Comparison of ENCODE assay signal across 19 cellular contexts in genomic region chr2:240324312-240325005, GRCh38.
"Had no signal": no experiment of that assay in that cellular context is flagged by ENCODE, and none has a peak within 500 bp of the region (broad histone marks: within the 10 kb centered on the region; RNA-seq: fewer than 3 reads in every experiment).

No MANE protein-coding gene starts in this region.

- H3K4me1 ChIP-seq: ascending aorta, prostate gland had no signal

- H3K27me3 ChIP-seq: ascending aorta, hepatocyte, tibial nerve had no signal

- H3K27ac Mint-ChIP-seq: activated CD4-positive, alpha-beta memory T cell treated with anti-CD3 and anti-CD28 coated beads, Interleukin-2, amount 10 ng/mL, durations not matched to agents 7 days and 5 days; activated CD4-positive, alpha-beta T cell treated with anti-CD3 and anti-CD28 coated beads for 36 hours; activated naive CD8-positive, alpha-beta T cell treated with anti-CD3 and anti-CD28 coated beads, Interleukin-2, amount 50 U/mL, for 24 hours; naive B cell; stimulated activated naive B cell treated with anti-CD40 and anti-IgM and Interleukin-4, amounts not matched to agents 10 μg/mL and 1 μg/mL and 100 μg/mL, for 72 hours; T-cell had no signal

- DNase-seq: activated CD4-positive, alpha-beta memory T cell treated with anti-CD3 and anti-CD28 coated beads, Interleukin-2, amount 10 ng/mL, durations not matched to agents 7 days and 5 days; activated CD4-positive, alpha-beta T cell treated with anti-CD3 and anti-CD28 coated beads for 36 hours; activated CD8-positive, alpha-beta memory T cell treated with anti-CD3 and anti-CD28 coated beads, Interleukin-2, amount 50 U/mL, for 4 hours; activated naive CD4-positive, alpha-beta T cell treated with Interleukin-2 at 50 U/mL for 16 hours; activated naive CD8-positive, alpha-beta T cell treated with anti-CD3 and anti-CD28 coated beads, Interleukin-2, amount 50 U/mL, for 24 hours; effector CD4-positive, alpha-beta T cell; naive B cell; nucleus accumbens; spleen; stimulated activated CD4-positive, alpha-beta T cell treated with anti-CD3 and anti-CD28 coated beads, Interleukin-1b, Interleukin-23, amount 100 ng/mL, for 48 hours; stimulated activated naive B cell treated with anti-CD40 and anti-IgM and Interleukin-4, amounts not matched to agents 10 μg/mL and 1 μg/mL and 100 μg/mL, for 72 hours; T-cell; T1000 had no signal

- H3K27ac ChIP-seq: ascending aorta, hepatocyte, prostate gland, spleen, tibial nerve, VCaP had no signal

- H3K27me3 Mint-ChIP-seq: activated CD4-positive, alpha-beta memory T cell treated with anti-CD3 and anti-CD28 coated beads, Interleukin-2, amount 10 ng/mL, durations not matched to agents 7 days and 5 days had no signal

- H3K36me3 ChIP-seq: ascending aorta, prostate gland, spleen, tibial nerve had no signal

- H3K4me3 Mint-ChIP-seq: activated CD4-positive, alpha-beta memory T cell treated with anti-CD3 and anti-CD28 coated beads, Interleukin-2, amount 10 ng/mL, durations not matched to agents 7 days and 5 days; activated CD4-positive, alpha-beta T cell treated with anti-CD3 and anti-CD28 coated beads for 36 hours; activated naive CD8-positive, alpha-beta T cell treated with anti-CD3 and anti-CD28 coated beads, Interleukin-2, amount 50 U/mL, for 24 hours; naive B cell; stimulated activated naive B cell treated with anti-CD40 and anti-IgM and Interleukin-4, amounts not matched to agents 10 μg/mL and 1 μg/mL and 100 μg/mL, for 72 hours; T-cell had no signal

- H3K4me3 ChIP-seq: ascending aorta, hepatocyte, lung, prostate gland, spleen, tibial nerve had no signal

- ATAC-seq: activated CD4-positive, alpha-beta T cell treated with anti-CD3 and anti-CD28 coated beads for 36 hours; activated naive CD8-positive, alpha-beta T cell treated with anti-CD3 and anti-CD28 coated beads, Interleukin-2, amount 50 U/mL, for 24 hours; T-cell had no signal

- H3K9me3 ChIP-seq: ascending aorta, prostate gland, spleen, tibial nerve had no signal

- H3K36me3 Mint-ChIP-seq: naive B cell, T-cell had no signal

- H3K9me3 Mint-ChIP-seq: activated CD4-positive, alpha-beta memory T cell treated with anti-CD3 and anti-CD28 coated beads, Interleukin-2, amount 10 ng/mL, durations not matched to agents 7 days and 5 days; activated naive CD8-positive, alpha-beta T cell treated with anti-CD3 and anti-CD28 coated beads, Interleukin-2, amount 50 U/mL, for 24 hours; naive B cell; stimulated activated naive B cell treated with anti-CD40 and anti-IgM and Interleukin-4, amounts not matched to agents 10 μg/mL and 1 μg/mL and 100 μg/mL, for 72 hours; T-cell had no signal

- H3K4me1 Mint-ChIP-seq: activated CD4-positive, alpha-beta memory T cell treated with anti-CD3 and anti-CD28 coated beads, Interleukin-2, amount 10 ng/mL, durations not matched to agents 7 days and 5 days; activated CD4-positive, alpha-beta T cell treated with anti-CD3 and anti-CD28 coated beads for 36 hours; activated naive CD8-positive, alpha-beta T cell treated with anti-CD3 and anti-CD28 coated beads, Interleukin-2, amount 50 U/mL, for 24 hours; naive B cell; stimulated activated naive B cell treated with anti-CD40 and anti-IgM and Interleukin-4, amounts not matched to agents 10 μg/mL and 1 μg/mL and 100 μg/mL, for 72 hours; T-cell had no signal
